ENCODE assay signal across 1 cellular context in the genomic region with DNA sequence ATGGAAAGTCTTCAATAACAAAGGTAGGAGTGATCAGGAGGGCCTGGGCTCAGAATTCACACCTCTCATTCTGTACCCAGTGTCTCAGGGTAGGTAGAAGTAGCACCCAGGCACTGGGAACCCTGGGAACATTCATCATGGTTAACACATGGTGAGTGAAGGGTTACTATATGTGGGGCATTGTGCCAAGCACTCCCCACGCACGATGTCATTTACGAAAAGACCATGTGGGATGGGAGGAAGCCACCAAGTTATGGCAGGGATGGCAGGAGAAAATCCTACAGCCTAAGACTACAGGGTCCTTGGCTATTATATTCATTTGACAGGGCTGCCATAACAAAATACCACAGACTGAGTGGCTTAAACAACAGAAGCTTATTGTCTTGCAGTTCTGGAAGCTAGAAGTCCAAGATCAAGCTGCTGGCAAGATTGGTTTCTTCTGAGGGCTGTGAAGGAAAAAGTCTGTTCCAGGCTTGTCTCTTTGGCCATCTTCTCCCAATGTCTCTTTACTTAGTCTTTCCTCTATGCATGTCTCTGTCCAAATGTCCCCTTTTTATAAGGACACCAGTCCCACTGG.
TF ChIP-seq lines count a peak whose summit lies in the region.

No MANE protein-coding gene starts in this region.

TF ChIP-seq in A549, 52 proteins besides CTCF, POLR2A, EP300 and RAD21:
- TF ChIP-seq BCL3 (IDR thresholded peaks at IDR 0.05) (no peak), RARB (CRISPR knock-in tag; IDR thresholded peaks at IDR 0.05) (no peak), TP53 (CRISPR knock-in tag; IDR thresholded peaks at IDR 0.05) (no peak), NPAS2 (CRISPR knock-in tag; IDR thresholded peaks at IDR 0.05; ENCODE audit: borderline replicate concordance) (no peak), SMC3 (IDR thresholded peaks at IDR 0.05) (no peak), CHD2 (IDR thresholded peaks at IDR 0.05; ENCODE audit: low read length, partially characterized antibody) (no peak), JUN (IDR thresholded peaks at IDR 0.05) (no peak), FOSL2 (IDR thresholded peaks at IDR 0.05) (no peak), FOSL2 (CRISPR knock-in tag; IDR thresholded peaks at IDR 0.05) (no peak), PHF8 (IDR thresholded peaks at IDR 0.05; ENCODE audit: borderline replicate concordance, low read depth) (no peak), HOXB13 (CRISPR knock-in tag; IDR thresholded peaks at IDR 0.05; ENCODE audit: low read depth) (no peak), TFCP2L1 (CRISPR knock-in tag; IDR thresholded peaks at IDR 0.05) (no peak)
